ENCODE assay signal across 8 cellular contexts in the genomic region with DNA sequence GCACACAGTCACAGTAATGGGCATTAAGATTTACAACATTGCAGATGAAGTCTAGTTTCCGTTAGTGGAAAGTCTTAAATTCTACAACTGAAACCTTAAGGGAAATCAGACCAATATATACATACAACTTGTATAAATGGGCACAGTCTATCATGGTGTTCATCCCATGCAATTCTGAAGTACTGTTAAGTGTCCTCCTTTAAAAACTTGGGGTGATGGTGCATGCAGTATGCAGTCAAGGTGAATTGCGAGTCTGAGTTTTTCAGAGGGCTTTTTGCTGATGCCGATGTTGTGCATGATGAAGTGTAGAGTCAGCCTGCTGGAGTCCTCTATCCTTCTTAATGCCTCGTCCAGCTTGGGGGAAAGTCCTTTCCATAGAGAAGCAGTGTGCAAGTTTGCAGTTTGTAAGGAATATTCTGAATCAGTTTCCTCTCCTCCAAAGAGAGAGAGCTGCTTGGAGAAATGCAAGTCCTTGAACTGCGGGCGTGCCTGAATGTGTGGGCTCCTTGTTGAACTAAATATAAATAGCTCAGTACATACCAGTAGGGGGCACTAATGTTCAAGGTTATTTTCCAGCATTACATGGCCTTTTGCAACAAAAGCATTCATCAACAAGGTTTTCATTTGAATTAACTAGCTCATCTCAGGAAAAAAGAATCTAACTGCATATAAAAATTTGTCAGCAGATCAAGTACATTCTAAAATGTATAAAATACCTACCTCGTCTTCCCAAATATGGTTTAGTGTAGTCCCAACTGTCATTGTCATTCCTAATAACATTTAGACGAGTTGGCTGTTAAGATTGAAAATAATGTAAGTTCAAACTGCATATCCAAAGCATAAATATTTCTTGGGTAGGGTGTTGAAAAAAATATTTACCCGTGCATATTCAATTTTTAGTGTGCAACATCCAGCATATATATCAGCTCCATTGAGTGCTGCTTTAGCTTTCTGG. TPM values are rescaled to one million over a fixed set of nuclear protein-coding genes. Genes with fewer than 3 reads are reported as not detected.
DNase-seq lines count a peak whose midpoint lies in the region; ATAC-seq and TF ChIP-seq lines count a peak whose summit lies in the region.

No MANE protein-coding gene starts in this region.

- no peak overlapping the region for H3K23ac ChIP-seq in IMR-90 (ENCODE audit: low read depth, low read length)

- H2BK5ac ChIP-seq in IMR-90 (ENCODE audit: low read depth, low read length, poor library complexity, severe bottlenecking) = no peak overlapping the region

- H3K79me1 ChIP-seq in IMR-90 (ENCODE audit: low read depth in 1 of 2, low read length in 2 of 2) = peaks cover 26 to 45% of the 10 kb centered on the region in 2 experiments

- dilution Hi-C loops in IMR-90 (cut with HindIII; ENCODE audit: low sequenced_read_pairs, unreplicated experiment) = no loop called here

- no peak overlapping the region for H3K4ac ChIP-seq in IMR-90 (ENCODE audit: low read depth, low read length)

- H3K9me3 ChIP-seq in IMR-90 (ENCODE audit: control insufficient read depth, insufficient read depth, low read length) (no peaks in the 10 kb centered on the region), NT2/D1 (ENCODE audit: insufficient read depth, low read length) (no peaks in the 10 kb centered on the region), adrenal gland (replicated peaks in 1 of 3) (no peaks in the 10 kb centered on the region), left ventricle myocardium inferior (replicated peaks) (no peaks in the 10 kb centered on the region)

- no peak overlapping the region for H2AK9ac ChIP-seq in IMR-90 (replicated peaks; ENCODE audit: low read depth, low read length, poor library complexity)

- TF ChIP-seq POLR2A in IMR-90 (IDR thresholded peaks at IDR 0.05; ENCODE audit: low read depth, low read length) (no peak), adrenal gland (IDR thresholded peaks at IDR 0.05) (no peak)

- POLR2A ChIA-PET in IMR-90 (lab: Charles Lee; ENCODE audit: unreplicated experiment) = interaction anchor here (0.6 kb wide), 1 partner anchor 269 kb away, joined by 5 read pairs; no protein-coding TSS in a partner anchor

- no peak overlapping the region for H3K56ac ChIP-seq in IMR-90 (ENCODE audit: extremely low read depth, insufficient read depth, low read length)

- peak; percentile 83 for TF ChIP-seq RAD21 in IMR-90 (IDR thresholded peaks at IDR 0.05; ENCODE audit: low read length)

- H3K14ac ChIP-seq in IMR-90 (replicated peaks; ENCODE audit: low read depth, low read length) = no peak overlapping the region

- DNase-seq in activated CD4-positive, alpha-beta T cell treated with anti-CD3 and anti-CD28 coated beads for 1 hour = peak; percentile 22
- DNase-seq in activated CD4-positive, alpha-beta T cell treated with anti-CD3 and anti-CD28 coated beads, Interleukin-2, amount 50 U/mL, for 1 hour = no peak
- peak; percentile 82 for DNase-seq in IMR-90
- DNase-seq in NT2/D1 (ENCODE audit: low read depth, low spot score) = peak; percentile 84
- peak in 6 of 7 donors; percentile 40 to 70 (median 56) for DNase-seq in adrenal gland
- no peak for DNase-seq in left ventricle myocardium inferior
- DNase-seq in renal cortical epithelial cell (ENCODE audit: low read depth) = peak; percentile 85

- CTCF ChIA-PET in IMR-90 (lab: Yijun Ruan, JAX) = interaction anchor here (0.5 to 1.9 kb wide), 11 partner anchors 9 to 512 kb away, joined by 3 to 10 read pairs (median 4); a partner anchor contains a TSS

- peak; percentile 75 for ATAC-seq in IMR-90 (ENCODE audit: low read depth)
- ATAC-seq in HG02678 (IDR thresholded peaks at IDR 0.05; ENCODE audit: unreplicated experiment) = no peak

- intact Hi-C loops in IMR-90 (cut with micrococcal nuclease) (loop anchor here (1.0 to 5.0 kb wide), 3 partner anchors 145 to 264 kb away; no protein-coding TSS in a partner anchor), adrenal gland (cut with DNase I) (loop anchor here (5.0 kb wide), 2 partner anchors 151 to 156 kb away; no protein-coding TSS in a partner anchor), left ventricle myocardium inferior (cut with micrococcal nuclease) (loop anchor here (2.0 kb wide), 1 partner anchor 143 kb away; no protein-coding TSS in a partner anchor)

- no peak overlapping the region for H2BK20ac ChIP-seq in IMR-90 (ENCODE audit: low read depth, low read length)

- in situ Hi-C loops in IMR-90 (cut with MboI; ENCODE audit: low sequenced_read_pairs) = no loop called here

- H2BK120ac ChIP-seq in IMR-90 (ENCODE audit: low read depth, low read length) = no peak overlapping the region

- H2AK5ac ChIP-seq in IMR-90 (ENCODE audit: low read depth, low read length) = no peak overlapping the region

- H3K27me3 ChIP-seq in IMR-90 (ENCODE audit: control insufficient read depth, insufficient read depth, low read length) = no peaks in the 10 kb centered on the region
- no peaks in the 10 kb centered on the region for H3K27me3 ChIP-seq in NT2/D1 (ENCODE audit: insufficient read depth, insufficient read length)
- no peaks in the 10 kb centered on the region for H3K27me3 ChIP-seq in adrenal gland
- no peaks in the 10 kb centered on the region for H3K27me3 ChIP-seq in left ventricle myocardium inferior (ENCODE audit: low read depth)

- H4K91ac ChIP-seq in IMR-90 (ENCODE audit: insufficient read depth, low read depth, low read length) = no peak overlapping the region

- H3K9ac ChIP-seq in IMR-90 (ENCODE audit: low read depth, low read length) (no peak overlapping the region), NT2/D1 (ENCODE audit: insufficient read length, low read depth) (no peak overlapping the region)

- BruUV-seq in IMR-90 (replicated peaks; lab: Mats Ljungman, UMichigan) = no TSS peak

- H3K27ac ChIP-seq in IMR-90 (ENCODE audit: insufficient read depth, low read length) (no peak overlapping the region), adrenal gland (no peak overlapping the region), left ventricle myocardium inferior (replicated peaks) (no peak overlapping the region)

- no peak overlapping the region for H3K18ac ChIP-seq in IMR-90 (ENCODE audit: low read depth, low read length)

- H3K9me1 ChIP-seq in IMR-90 (ENCODE audit: insufficient read depth, low read length) = peaks cover 3% of the 10 kb centered on the region; the same call in 1 of the 2 replicates

- no peak overlapping the region for H4K5ac ChIP-seq in IMR-90 (ENCODE audit: low read depth, low read length)

- peaks cover 17% of the 10 kb centered on the region for H3K36me3 ChIP-seq in IMR-90 (ENCODE audit: control insufficient read depth, insufficient read depth, low read length)
- H3K36me3 ChIP-seq in NT2/D1 (ENCODE audit: insufficient read depth, insufficient read length, low read length) = peaks cover 52% of the 10 kb centered on the region
- peaks cover 0 to 46% of the 10 kb centered on the region in 2 donors for H3K36me3 ChIP-seq in adrenal gland (replicated peaks in 1 of 2)
- peaks cover 34% of the 10 kb centered on the region for H3K36me3 ChIP-seq in left ventricle myocardium inferior

- WGBS in IMR-90 (ENCODE audit: extremely low coverage in 2 of 2, insufficient read length in 1 of 2), 2 experiments = no CpG with 5 or more reads among the region's 9 CpGs
- WGBS in adrenal gland, 4 donors = 43 to 48% (median 44%) methylated on average over 9 of the region's 9 CpGs

- peak; percentile 79 for TF ChIP-seq CTCF in IMR-90 (conservative IDR thresholded peaks at IDR 0.05; ENCODE audit: low read depth, low read length)
- TF ChIP-seq CTCF in adrenal gland (IDR thresholded peaks at IDR 0.05) = peak; percentile 53 to 83 (median 76)
- TF ChIP-seq CTCF in left ventricle myocardium inferior (IDR thresholded peaks at IDR 0.05; ENCODE audit: borderline replicate concordance) = peak; percentile 77

- H3K4me3 ChIP-seq in IMR-90 (ENCODE audit: insufficient read depth, low read depth, low read length) (no peak overlapping the region), NT2/D1 (ENCODE audit: insufficient read length, low read depth) (no peak overlapping the region), adrenal gland (no peak overlapping the region), left ventricle myocardium inferior (no peak overlapping the region)

- H4K20me1 ChIP-seq in IMR-90 (ENCODE audit: insufficient read depth, low read length) = peaks cover 31% of the 10 kb centered on the region; the same call in 1 of the 2 replicates

- no peak overlapping the region for H3K4me2 ChIP-seq in IMR-90 (ENCODE audit: low read depth, low read length)

- H2AFZ ChIP-seq in IMR-90 (replicated peaks; ENCODE audit: low read length, poor library complexity) = no peak overlapping the region

- H4K8ac ChIP-seq in IMR-90 (ENCODE audit: low read depth in 2 of 2, low read length in 2 of 2) = no peak overlapping the region

- H2BK15ac ChIP-seq in IMR-90 (ENCODE audit: low read depth, low read length) = no peak overlapping the region

- peaks cover 5% of the 10 kb centered on the region for H3K4me1 ChIP-seq in IMR-90 (ENCODE audit: control insufficient read depth, insufficient read depth, low read length)
- no peaks in the 10 kb centered on the region for H3K4me1 ChIP-seq in NT2/D1 (ENCODE audit: insufficient read depth, insufficient read length)
- H3K4me1 ChIP-seq in adrenal gland (replicated peaks in 1 of 2) = peaks cover 6 to 18% of the 10 kb centered on the region in 2 donors
- H3K4me1 ChIP-seq in left ventricle myocardium inferior = peaks cover 25% of the 10 kb centered on the region

TF ChIP-seq in IMR-90, 13 proteins besides CTCF, POLR2A, EP300 and RAD21:
- TF ChIP-seq MAZ (IDR thresholded peaks at IDR 0.05; ENCODE audit: borderline replicate concordance, low read depth, low read length) (no peak), NFE2L2 (IDR thresholded peaks at IDR 0.05; ENCODE audit: low read depth, low read length) (no peak), SMC3 (IDR thresholded peaks at IDR 0.05; ENCODE audit: low read depth, low read length) (peak; percentile 81), RFX5 (IDR thresholded peaks at IDR 0.05; ENCODE audit: low read depth, low read length) (no peak), CEBPB (IDR thresholded peaks at IDR 0.05; ENCODE audit: low read depth, low read length) (peak; percentile 62; the same call in 1 of the 2 replicates), BHLHE40 (IDR thresholded peaks at IDR 0.05; ENCODE audit: low read depth, low read length) (no peak)

RNA-seq across cellular contexts. Expression of a gene that starts 21.3 kb away (rescaled TPM):
- total RNA-seq in IMR-90 (2012; rRNA removed) (49.2 and 53.1 TPM in 2 replicates), adrenal gland (10 to 100 TPM; 24.5 to 75.2 (median 60.9) TPM), left ventricle myocardium inferior (26.3 TPM), renal cortical epithelial cell (18.9 and 28.0 TPM in 2 replicates)
- polyA plus RNA-seq in IMR-90 (2012; rRNA removed) (20.2 and 23.7 TPM in 2 replicates), adrenal gland (10 to 100 TPM; 19.5 to 25.8 (median 20.5) TPM)
- 9.2 and 12.6 TPM in 2 replicates for polyA plus RNA-seq in IMR-90 (2012; cell fraction: cytosol; rRNA removed)
- polyA plus RNA-seq in IMR-90 (2012; cell fraction: nucleus; rRNA removed; ENCODE audit: low replicate concordance) = 7.9 and 36.5 TPM in 2 replicates

Comparison
In these comparisons a context has a peak if more than half of its experiments do, and no peak if none do; other contexts are left out.
1. DNase-seq: peak in activated CD4-positive, alpha-beta T cell treated with anti-CD3 and anti-CD28 coated beads for 1 hour (single experiment), IMR-90 (single experiment), NT2/D1 (single experiment), adrenal gland (6 of 7) and renal cortical epithelial cell (single experiment); none in activated CD4-positive, alpha-beta T cell treated with anti-CD3 and anti-CD28 coated beads, Interleukin-2, amount 50 U/mL, for 1 hour (single experiment) and left ventricle myocardium inferior (single experiment).
2. Peak in every context shown above with its lines, with median percentiles within 50 percentile points of each other: CTCF ChIP-seq.